ENCODE assay signal across 18 cellular contexts in the genomic region with DNA sequence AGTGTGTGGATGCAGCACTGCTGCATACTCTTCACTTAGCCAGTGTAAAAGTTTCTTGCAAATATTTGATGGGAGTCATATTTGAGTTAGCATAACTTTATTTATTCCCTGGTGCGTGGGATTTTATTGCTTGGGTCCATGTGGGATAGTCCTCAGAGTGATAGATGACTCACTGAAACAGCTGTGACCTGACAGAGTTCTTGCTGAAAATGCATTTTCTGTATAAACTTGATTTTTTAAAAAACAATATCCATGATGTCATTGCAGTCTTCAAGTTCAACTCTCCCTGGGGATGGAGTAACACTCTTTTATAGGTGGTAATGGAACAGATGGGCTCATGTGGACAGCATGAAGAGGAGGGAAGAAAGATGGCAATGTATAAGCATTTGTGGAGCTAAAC.
"Had no signal": no experiment of that assay in that cellular context is flagged by ENCODE, and none has a peak within 500 bp of the region (broad histone marks: within the 10 kb centered on the region; RNA-seq: fewer than 3 reads in every experiment).

No MANE protein-coding gene starts in this region.

- H3K4me1 ChIP-seq: parathyroid adenoma, upper lobe of left lung had no signal

- H3K27ac ChIP-seq: parathyroid adenoma, SK-N-MC, upper lobe of left lung had no signal

- H3K27me3 ChIP-seq: dorsolateral prefrontal cortex, upper lobe of left lung had no signal

- H3K9ac ChIP-seq: parathyroid adenoma had no signal

- DNase-seq: activated CD4-positive, alpha-beta memory T cell treated with anti-CD3 and anti-CD28 coated beads, Interleukin-2, amount 10 ng/mL, durations not matched to agents 7 days and 5 days; activated CD4-positive, alpha-beta T cell treated with anti-CD3 and anti-CD28 coated beads for 48 hours; activated gamma-delta T cell; activated T-cell treated with anti-CD3 and anti-CD28 coated beads, Interleukin-2, amount 50 U/mL, for 72 hours; central memory CD4-positive, alpha-beta T cell; dorsolateral prefrontal cortex; hippocampal formation; midbrain; nephron progenitor cell; nucleus accumbens; right cardiac atrium; stimulated activated CD4-positive, alpha-beta T cell treated with anti-CD3 and anti-CD28 coated beads, Interleukin-4, amount 100 ng/mL, for 1 hour; stimulated activated naive CD4-positive, alpha-beta T cell; T-helper 2 cell; upper lobe of left lung had no signal

- ATAC-seq: activated T-cell treated with anti-CD3 and anti-CD28 coated beads, Interleukin-2, amount 50 U/mL, for 72 hours; right cardiac atrium had no signal

- H3K36me3 ChIP-seq: upper lobe of left lung had no signal

- H2AFZ ChIP-seq: parathyroid adenoma had no signal

- H3K79me2 ChIP-seq: parathyroid adenoma had no signal

- H3K4me2 ChIP-seq: smooth muscle cell had no signal

- H3K9me3 ChIP-seq: upper lobe of left lung had no signal

- H3K4me3 ChIP-seq: dorsolateral prefrontal cortex, SK-N-MC, smooth muscle cell, upper lobe of left lung had no signal
